1 cellular context compared by ENCODE assay signal in the genomic region with DNA sequence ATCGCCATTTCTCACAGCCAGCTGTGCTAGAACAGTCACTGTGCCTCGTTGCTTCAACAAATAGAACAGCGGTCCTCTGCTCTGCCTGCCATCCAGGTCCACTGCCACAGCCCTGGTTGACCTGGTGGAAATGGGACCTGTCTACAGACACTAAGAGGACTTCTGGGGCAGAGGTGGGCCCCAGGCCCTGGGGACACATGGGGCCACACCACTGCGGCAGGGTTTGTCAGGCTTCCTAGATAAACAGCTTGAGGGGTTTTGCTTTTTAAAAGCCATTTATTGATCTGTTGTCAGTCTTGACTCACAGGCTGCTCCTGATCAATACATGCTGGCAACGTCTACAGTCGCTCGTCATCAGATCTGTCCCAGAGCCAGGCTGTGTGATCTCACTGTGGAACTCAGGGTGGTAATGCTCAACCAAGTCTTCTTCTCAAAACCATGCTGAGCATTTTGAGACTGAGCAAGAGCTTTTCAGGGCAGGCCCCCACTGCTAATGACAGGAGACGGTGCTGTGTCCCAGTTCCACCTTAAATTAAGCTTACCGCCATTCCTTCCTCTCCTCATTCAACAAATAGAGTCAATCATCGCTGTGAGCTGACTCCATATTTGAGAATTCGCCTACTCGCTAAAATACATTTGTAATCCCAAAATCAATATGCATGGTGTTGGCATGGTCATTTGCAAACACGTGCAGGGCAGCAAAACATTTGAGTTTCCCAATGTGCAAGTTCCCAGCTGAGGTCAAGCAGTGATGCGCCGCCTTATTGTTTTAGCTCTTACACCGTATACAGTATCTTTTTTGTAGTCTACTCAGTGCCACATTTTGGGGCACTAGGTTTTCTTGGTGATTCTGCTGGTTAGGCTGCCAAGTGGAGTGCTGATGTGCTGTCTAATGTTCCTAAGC.
A peak's percentile ranks its signal among the peaks of the same experiment; 100 is the strongest.
TF ChIP-seq lines count a peak whose summit lies in the region.

No MANE protein-coding gene starts in this region.

TF ChIP-seq in HepG2, 621 proteins besides CTCF, POLR2A, EP300 and RAD21 (continued from another document and continues in another):
- TF ChIP-seq, protein P1, sequence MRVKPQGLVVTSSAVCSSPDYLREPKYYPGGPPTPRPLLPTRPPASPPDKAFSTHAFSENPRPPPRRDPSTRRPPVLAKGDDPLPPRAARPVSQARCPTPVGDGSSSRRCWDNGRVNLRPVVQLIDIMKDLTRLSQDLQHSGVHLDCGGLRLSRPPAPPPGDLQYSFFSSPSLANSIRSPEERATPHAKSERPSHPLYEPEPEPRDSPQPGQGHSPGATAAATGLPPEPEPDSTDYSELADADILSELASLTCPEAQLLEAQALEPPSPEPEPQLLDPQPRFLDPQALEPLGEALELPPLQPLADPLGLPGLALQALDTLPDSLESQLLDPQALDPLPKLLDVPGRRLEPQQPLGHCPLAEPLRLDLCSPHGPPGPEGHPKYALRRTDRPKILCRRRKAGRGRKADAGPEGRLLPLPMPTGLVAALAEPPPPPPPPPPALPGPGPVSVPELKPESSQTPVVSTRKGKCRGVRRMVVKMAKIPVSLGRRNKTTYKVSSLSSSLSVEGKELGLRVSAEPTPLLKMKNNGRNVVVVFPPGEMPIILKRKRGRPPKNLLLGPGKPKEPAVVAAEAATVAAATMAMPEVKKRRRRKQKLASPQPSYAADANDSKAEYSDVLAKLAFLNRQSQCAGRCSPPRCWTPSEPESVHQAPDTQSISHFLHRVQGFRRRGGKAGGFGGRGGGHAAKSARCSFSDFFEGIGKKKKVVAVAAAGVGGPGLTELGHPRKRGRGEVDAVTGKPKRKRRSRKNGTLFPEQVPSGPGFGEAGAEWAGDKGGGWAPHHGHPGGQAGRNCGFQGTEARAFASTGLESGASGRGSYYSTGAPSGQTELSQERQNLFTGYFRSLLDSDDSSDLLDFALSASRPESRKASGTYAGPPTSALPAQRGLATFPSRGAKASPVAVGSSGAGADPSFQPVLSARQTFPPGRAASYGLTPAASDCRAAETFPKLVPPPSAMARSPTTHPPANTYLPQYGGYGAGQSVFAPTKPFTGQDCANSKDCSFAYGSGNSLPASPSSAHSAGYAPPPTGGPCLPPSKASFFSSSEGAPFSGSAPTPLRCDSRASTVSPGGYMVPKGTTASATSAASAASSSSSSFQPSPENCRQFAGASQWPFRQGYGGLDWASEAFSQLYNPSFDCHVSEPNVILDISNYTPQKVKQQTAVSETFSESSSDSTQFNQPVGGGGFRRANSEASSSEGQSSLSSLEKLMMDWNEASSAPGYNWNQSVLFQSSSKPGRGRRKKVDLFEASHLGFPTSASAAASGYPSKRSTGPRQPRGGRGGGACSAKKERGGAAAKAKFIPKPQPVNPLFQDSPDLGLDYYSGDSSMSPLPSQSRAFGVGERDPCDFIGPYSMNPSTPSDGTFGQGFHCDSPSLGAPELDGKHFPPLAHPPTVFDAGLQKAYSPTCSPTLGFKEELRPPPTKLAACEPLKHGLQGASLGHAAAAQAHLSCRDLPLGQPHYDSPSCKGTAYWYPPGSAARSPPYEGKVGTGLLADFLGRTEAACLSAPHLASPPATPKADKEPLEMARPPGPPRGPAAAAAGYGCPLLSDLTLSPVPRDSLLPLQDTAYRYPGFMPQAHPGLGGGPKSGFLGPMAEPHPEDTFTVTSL (CRISPR knock-in tag; IDR thresholded peaks at IDR 0.05; ENCODE audit: borderline replicate concordance) = peak; percentile 88
- TF ChIP-seq HDAC1 (CRISPR knock-in tag; IDR thresholded peaks at IDR 0.05) = peak; percentile 88
- 0 out of 2 replicates have a peak, but pooled peaks have one; percentile 18 for TF ChIP-seq ELF1 (CRISPR knock-in tag; IDR thresholded peaks at IDR 0.05)
- TF ChIP-seq TARDBP (CRISPR knock-in tag; IDR thresholded peaks at IDR 0.05) = 0 out of 2 replicates have a peak, but pooled peaks have one; percentile 42
- TF ChIP-seq, protein P2, sequence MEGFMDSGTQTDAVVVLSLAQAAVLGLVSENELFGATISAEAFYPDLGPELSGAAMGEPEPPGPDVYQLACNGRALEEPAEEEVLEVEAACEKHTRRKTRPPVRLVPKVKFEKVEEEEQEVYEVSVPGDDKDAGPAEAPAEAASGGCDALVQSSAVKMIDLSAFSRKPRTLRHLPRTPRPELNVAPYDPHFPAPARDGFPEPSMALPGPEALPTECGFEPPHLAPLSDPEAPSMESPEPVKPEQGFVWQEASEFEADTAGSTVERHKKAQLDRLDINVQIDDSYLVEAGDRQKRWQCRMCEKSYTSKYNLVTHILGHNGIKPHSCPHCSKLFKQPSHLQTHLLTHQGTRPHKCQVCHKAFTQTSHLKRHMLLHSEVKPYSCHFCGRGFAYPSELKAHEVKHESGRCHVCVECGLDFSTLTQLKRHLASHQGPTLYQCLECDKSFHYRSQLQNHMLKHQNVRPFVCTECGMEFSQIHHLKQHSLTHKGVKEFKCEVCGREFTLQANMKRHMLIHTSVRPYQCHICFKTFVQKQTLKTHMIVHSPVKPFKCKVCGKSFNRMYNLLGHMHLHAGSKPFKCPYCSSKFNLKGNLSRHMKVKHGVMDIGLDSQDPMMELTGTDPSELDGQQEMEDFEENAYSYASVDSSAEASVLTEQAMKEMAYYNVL (CRISPR knock-in tag; IDR thresholded peaks at IDR 0.05; ENCODE audit: borderline replicate concordance) = no peak
- peak; percentile 95 for TF ChIP-seq GATAD2A (CRISPR knock-in tag; IDR thresholded peaks at IDR 0.05)
- TF ChIP-seq ZNF547 (CRISPR knock-in tag; IDR thresholded peaks at IDR 0.05) = peak; percentile 73; the same call in 1 of the 2 replicates
- TF ChIP-seq ZNF430 (CRISPR knock-in tag; IDR thresholded peaks at IDR 0.05) = no peak
- TF ChIP-seq NR2C2 (CRISPR knock-in tag; IDR thresholded peaks at IDR 0.05; ENCODE audit: borderline replicate concordance) = peak; percentile 4; the same call in 1 of the 2 replicates
- TF ChIP-seq, protein P3, sequence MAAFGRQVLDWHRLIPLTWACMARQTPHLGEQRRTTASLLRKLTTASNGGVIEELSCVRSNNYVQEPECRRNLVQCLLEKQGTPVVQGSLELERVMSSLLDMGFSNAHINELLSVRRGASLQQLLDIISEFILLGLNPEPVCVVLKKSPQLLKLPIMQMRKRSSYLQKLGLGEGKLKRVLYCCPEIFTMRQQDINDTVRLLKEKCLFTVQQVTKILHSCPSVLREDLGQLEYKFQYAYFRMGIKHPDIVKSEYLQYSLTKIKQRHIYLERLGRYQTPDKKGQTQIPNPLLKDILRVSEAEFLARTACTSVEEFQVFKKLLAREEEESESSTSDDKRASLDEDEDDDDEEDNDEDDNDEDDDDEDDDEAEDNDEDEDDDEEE (CRISPR knock-in tag; IDR thresholded peaks at IDR 0.05) = peak; percentile 82
- TF ChIP-seq, protein P4, sequence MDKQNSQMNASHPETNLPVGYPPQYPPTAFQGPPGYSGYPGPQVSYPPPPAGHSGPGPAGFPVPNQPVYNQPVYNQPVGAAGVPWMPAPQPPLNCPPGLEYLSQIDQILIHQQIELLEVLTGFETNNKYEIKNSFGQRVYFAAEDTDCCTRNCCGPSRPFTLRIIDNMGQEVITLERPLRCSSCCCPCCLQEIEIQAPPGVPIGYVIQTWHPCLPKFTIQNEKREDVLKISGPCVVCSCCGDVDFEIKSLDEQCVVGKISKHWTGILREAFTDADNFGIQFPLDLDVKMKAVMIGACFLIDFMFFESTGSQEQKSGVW (CRISPR knock-in tag; IDR thresholded peaks at IDR 0.05; ENCODE audit: borderline replicate concordance) = no peak
- TF ChIP-seq MEF2D (CRISPR knock-in tag; IDR thresholded peaks at IDR 0.05) = 0 out of 2 replicates have a peak, but pooled peaks have one; percentile 40
- peak; percentile 56; the same call in 1 of the 2 replicates for TF ChIP-seq ZSCAN25 (CRISPR knock-in tag; IDR thresholded peaks at IDR 0.05)
- TF ChIP-seq ZNF337 (CRISPR knock-in tag; IDR thresholded peaks at IDR 0.05; ENCODE audit: borderline replicate concordance, low read depth) = 0 out of 2 replicates have a peak, but pooled peaks have one; percentile 41
- no peak for TF ChIP-seq FOXP1 (IDR thresholded peaks at IDR 0.05)
- peak; percentile 87 for TF ChIP-seq FOXP1 (CRISPR knock-in tag; IDR thresholded peaks at IDR 0.05)
- no peak for TF ChIP-seq RFXANK (CRISPR knock-in tag; IDR thresholded peaks at IDR 0.05)
- TF ChIP-seq NCOA1 (CRISPR knock-in tag; IDR thresholded peaks at IDR 0.05) = peak; percentile 87
- TF ChIP-seq CBFB (CRISPR knock-in tag; IDR thresholded peaks at IDR 0.05) = no peak
- TF ChIP-seq ZFAT (CRISPR knock-in tag; conservative IDR thresholded peaks at IDR 0.05) = no peak
- TF ChIP-seq MEIS1 (CRISPR knock-in tag; IDR thresholded peaks at IDR 0.05; ENCODE audit: borderline replicate concordance) = peak; percentile 51; the same call in 1 of the 2 replicates
- no peak for TF ChIP-seq ZNF850 (CRISPR knock-in tag; conservative IDR thresholded peaks at IDR 0.05)
- TF ChIP-seq ZBTB38 (CRISPR knock-in tag; IDR thresholded peaks at IDR 0.05) = 0 out of 2 replicates have a peak, but pooled peaks have one; percentile 75
- peak; percentile 37; the same call in 1 of the 2 replicates for TF ChIP-seq NFIC (IDR thresholded peaks at IDR 0.05; ENCODE audit: low read length)
- TF ChIP-seq TBX3 (IDR thresholded peaks at IDR 0.05; ENCODE audit: borderline replicate concordance) = peak; percentile 48; the same call in 1 of the 2 replicates
- TF ChIP-seq, protein P5, sequence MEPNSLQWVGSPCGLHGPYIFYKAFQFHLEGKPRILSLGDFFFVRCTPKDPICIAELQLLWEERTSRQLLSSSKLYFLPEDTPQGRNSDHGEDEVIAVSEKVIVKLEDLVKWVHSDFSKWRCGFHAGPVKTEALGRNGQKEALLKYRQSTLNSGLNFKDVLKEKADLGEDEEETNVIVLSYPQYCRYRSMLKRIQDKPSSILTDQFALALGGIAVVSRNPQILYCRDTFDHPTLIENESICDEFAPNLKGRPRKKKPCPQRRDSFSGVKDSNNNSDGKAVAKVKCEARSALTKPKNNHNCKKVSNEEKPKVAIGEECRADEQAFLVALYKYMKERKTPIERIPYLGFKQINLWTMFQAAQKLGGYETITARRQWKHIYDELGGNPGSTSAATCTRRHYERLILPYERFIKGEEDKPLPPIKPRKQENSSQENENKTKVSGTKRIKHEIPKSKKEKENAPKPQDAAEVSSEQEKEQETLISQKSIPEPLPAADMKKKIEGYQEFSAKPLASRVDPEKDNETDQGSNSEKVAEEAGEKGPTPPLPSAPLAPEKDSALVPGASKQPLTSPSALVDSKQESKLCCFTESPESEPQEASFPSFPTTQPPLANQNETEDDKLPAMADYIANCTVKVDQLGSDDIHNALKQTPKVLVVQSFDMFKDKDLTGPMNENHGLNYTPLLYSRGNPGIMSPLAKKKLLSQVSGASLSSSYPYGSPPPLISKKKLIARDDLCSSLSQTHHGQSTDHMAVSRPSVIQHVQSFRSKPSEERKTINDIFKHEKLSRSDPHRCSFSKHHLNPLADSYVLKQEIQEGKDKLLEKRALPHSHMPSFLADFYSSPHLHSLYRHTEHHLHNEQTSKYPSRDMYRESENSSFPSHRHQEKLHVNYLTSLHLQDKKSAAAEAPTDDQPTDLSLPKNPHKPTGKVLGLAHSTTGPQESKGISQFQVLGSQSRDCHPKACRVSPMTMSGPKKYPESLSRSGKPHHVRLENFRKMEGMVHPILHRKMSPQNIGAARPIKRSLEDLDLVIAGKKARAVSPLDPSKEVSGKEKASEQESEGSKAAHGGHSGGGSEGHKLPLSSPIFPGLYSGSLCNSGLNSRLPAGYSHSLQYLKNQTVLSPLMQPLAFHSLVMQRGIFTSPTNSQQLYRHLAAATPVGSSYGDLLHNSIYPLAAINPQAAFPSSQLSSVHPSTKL (CRISPR knock-in tag; IDR thresholded peaks at IDR 0.05) = peak; percentile 60
- peak; percentile 50 for TF ChIP-seq SKI (IDR thresholded peaks at IDR 0.05; ENCODE audit: partially characterized antibody)
- peak; percentile 46; the same call in 1 of the 2 replicates for TF ChIP-seq THAP11 (CRISPR knock-in tag; IDR thresholded peaks at IDR 0.05)
- TF ChIP-seq ZNF746 (CRISPR knock-in tag; IDR thresholded peaks at IDR 0.05) = peak; percentile 48
- 0 out of 2 replicates have a peak, but pooled peaks have one; percentile 65 for TF ChIP-seq BORCS8-MEF2B (CRISPR knock-in tag; IDR thresholded peaks at IDR 0.05)
- TF ChIP-seq CREM (IDR thresholded peaks at IDR 0.05) = peak; percentile 35; the same call in 1 of the 2 replicates
- no peak for TF ChIP-seq CREM (CRISPR knock-in tag; IDR thresholded peaks at IDR 0.05)
- peak; percentile 99 for TF ChIP-seq KAT2B (IDR thresholded peaks at IDR 0.05; ENCODE audit: borderline replicate concordance, low read depth, low read length)
- TF ChIP-seq ONECUT2 (CRISPR knock-in tag; IDR thresholded peaks at IDR 0.05) = peak; percentile 87
- TF ChIP-seq, protein P6, sequence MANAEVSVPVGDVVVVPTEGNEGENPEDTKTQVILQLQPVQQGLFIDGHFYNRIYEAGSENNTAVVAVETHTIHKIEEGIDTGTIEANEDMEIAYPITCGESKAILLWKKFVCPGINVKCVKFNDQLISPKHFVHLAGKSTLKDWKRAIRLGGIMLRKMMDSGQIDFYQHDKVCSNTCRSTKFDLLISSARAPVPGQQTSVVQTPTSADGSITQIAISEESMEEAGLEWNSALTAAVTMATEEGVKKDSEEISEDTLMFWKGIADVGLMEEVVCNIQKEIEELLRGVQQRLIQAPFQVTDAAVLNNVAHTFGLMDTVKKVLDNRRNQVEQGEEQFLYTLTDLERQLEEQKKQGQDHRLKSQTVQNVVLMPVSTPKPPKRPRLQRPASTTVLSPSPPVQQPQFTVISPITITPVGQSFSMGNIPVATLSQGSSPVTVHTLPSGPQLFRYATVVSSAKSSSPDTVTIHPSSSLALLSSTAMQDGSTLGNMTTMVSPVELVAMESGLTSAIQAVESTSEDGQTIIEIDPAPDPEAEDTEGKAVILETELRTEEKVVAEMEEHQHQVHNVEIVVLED (CRISPR knock-in tag; IDR thresholded peaks at IDR 0.05; ENCODE audit: borderline replicate concordance) = 0 out of 2 replicates have a peak, but pooled peaks have one; percentile 52
- TF ChIP-seq, protein P7, sequence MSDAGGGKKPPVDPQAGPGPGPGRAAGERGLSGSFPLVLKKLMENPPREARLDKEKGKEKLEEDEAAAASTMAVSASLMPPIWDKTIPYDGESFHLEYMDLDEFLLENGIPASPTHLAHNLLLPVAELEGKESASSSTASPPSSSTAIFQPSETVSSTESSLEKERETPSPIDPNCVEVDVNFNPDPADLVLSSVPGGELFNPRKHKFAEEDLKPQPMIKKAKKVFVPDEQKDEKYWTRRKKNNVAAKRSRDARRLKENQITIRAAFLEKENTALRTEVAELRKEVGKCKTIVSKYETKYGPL (CRISPR knock-in tag; IDR thresholded peaks at IDR 0.05) = no peak
- peak; percentile 17; the same call in 1 of the 2 replicates for TF ChIP-seq BCL6 (CRISPR knock-in tag; IDR thresholded peaks at IDR 0.05)
